ENCODE assay signal across 11 cellular contexts in the genomic region with DNA sequence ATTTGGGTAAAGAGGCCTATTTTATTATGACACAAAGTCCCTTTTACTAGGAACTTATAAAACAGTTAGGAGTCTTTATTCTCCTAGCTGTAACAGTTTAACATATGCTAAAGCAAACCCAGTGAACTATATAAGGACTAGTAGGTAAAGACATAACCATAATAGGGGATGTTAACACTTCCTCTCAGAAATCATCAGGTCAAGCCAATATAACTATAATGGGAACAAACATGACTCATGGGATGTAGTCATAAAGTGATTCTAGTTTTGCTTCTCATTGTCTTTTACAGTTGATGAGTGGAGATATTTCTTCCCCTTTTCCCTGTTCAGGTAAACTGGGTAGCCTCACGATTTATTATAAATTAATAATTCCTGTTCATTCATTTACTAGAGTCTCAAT. TPM values are rescaled to one million over a fixed set of nuclear protein-coding genes. Genes with fewer than 3 reads are reported as not detected.
DNase-seq lines count a peak whose midpoint lies in the region; ATAC-seq and TF ChIP-seq lines count a peak whose summit lies in the region.
"Had no signal": no experiment of that assay in that cellular context is flagged by ENCODE, and none has a peak within 500 bp of the region (broad histone marks: within the 10 kb centered on the region; RNA-seq: fewer than 3 reads in every experiment).

No MANE protein-coding gene starts in this region.

- no peak overlapping the region for H2BK12ac ChIP-seq in mesenchymal stem cell (ENCODE audit: low read length in 2 of 2)

- peak; percentile 3 for DNase-seq in NB4 (ENCODE audit: low read depth)
- peak; percentile 28 for DNase-seq in mesenchymal stem cell
- DNase-seq in NCI-H1930 (lab: John Stamatoyannopoulos, UW): no peak
- no peak for DNase-seq in activated CD8-positive, alpha-beta memory T cell treated with anti-CD3 and anti-CD28 coated beads, Interleukin-2, amount 10 ng/mL, durations not matched to agents 7 days and 5 days
- no peak for DNase-seq in activated CD8-positive, alpha-beta memory T cell treated with anti-CD3 and anti-CD28 coated beads, Interleukin-2, amount 50 U/mL, for 48 hours
- DNase-seq: activated CD8-positive, alpha-beta memory T cell treated with anti-CD3 and anti-CD28 coated beads, Interleukin-2, amount 50 U/mL, for 4 hours; H9; NCI-H1092 treated with DMSO at 0.1 percent for 48 hours had no signal

- H3K4me3 ChIP-seq in NB4 (ENCODE audit: low read depth, low read length) (no peak overlapping the region), mesenchymal stem cell (ENCODE audit: insufficient read depth in 1 of 2, low read depth in 1 of 2, low read length in 2 of 2) (no peak overlapping the region)

- H3K14ac ChIP-seq in mesenchymal stem cell (ENCODE audit: low read length in 2 of 2): no peak overlapping the region

- CTCF ChIA-PET in activated CD8-positive, alpha-beta memory T cell treated with anti-CD3 and anti-CD28 coated beads, Interleukin-2, amount 10 ng/mL, durations not matched to agents 7 days and 5 days (lab: Charles Lee): no interaction called here

- no peak overlapping the region for H2BK120ac ChIP-seq in mesenchymal stem cell (ENCODE audit: low read depth, low read length)

- no peaks in the 10 kb centered on the region for H3K9me3 ChIP-seq in mesenchymal stem cell (ENCODE audit: control insufficient read depth, low read length)

- no peak overlapping the region for H2BK15ac ChIP-seq in mesenchymal stem cell (ENCODE audit: low read depth, poor library complexity, severe bottlenecking)

- ATAC-seq in GM18867 (IDR thresholded peaks at IDR 0.05; ENCODE audit: unreplicated experiment): peak; percentile 75
- peak; percentile 49 for ATAC-seq in HG02678 (IDR thresholded peaks at IDR 0.05; ENCODE audit: unreplicated experiment)
- ATAC-seq in activated CD8-positive, alpha-beta memory T cell treated with anti-CD3 and anti-CD28 coated beads, Interleukin-2, amount 10 ng/mL, durations not matched to agents 7 days and 5 days: no peak
- no peak for ATAC-seq in GM19467 (IDR thresholded peaks at IDR 0.05; ENCODE audit: unreplicated experiment)

- peaks cover 1% of the 10 kb centered on the region for H3K4me1 ChIP-seq in mesenchymal stem cell (ENCODE audit: control insufficient read depth, insufficient read depth, low read depth, low read length)

- peaks cover 2% of the 10 kb centered on the region for H3K9me3 Mint-ChIP-seq in activated CD8-positive, alpha-beta memory T cell treated with anti-CD3 and anti-CD28 coated beads, Interleukin-2, amount 10 ng/mL, durations not matched to agents 7 days and 5 days (ENCODE audit: low read depth)

- no peak overlapping the region for H3K4me3 Mint-ChIP-seq in activated CD8-positive, alpha-beta memory T cell treated with anti-CD3 and anti-CD28 coated beads, Interleukin-2, amount 10 ng/mL, durations not matched to agents 7 days and 5 days
- H3K4me3 Mint-ChIP-seq: H9 had no signal

- no peak overlapping the region for H3K18ac ChIP-seq in mesenchymal stem cell (ENCODE audit: low read depth in 1 of 2, low read length in 2 of 2)

- no peak overlapping the region for H3K4ac ChIP-seq in mesenchymal stem cell (ENCODE audit: low read depth in 1 of 2, low read length in 2 of 2)

- H3K27me3 Mint-ChIP-seq in activated CD8-positive, alpha-beta memory T cell treated with anti-CD3 and anti-CD28 coated beads, Interleukin-2, amount 10 ng/mL, durations not matched to agents 7 days and 5 days: no peaks in the 10 kb centered on the region

- WGBS in mesenchymal stem cell: 97% methylated on average over 1 of the region's 1 CpG

- H2BK5ac ChIP-seq in mesenchymal stem cell (ENCODE audit: low read depth, low read length, poor library complexity, severe bottlenecking): no peak overlapping the region

- H2AK5ac ChIP-seq in mesenchymal stem cell (ENCODE audit: low read length, severe bottlenecking): no peak overlapping the region

- peaks cover 3% of the 10 kb centered on the region for H3K79me1 ChIP-seq in mesenchymal stem cell (replicated peaks; ENCODE audit: low read length, poor library complexity, severe bottlenecking)

- H3K9ac ChIP-seq in mesenchymal stem cell (ENCODE audit: low read length): no peak overlapping the region

- H3K36me3 Mint-ChIP-seq in activated CD8-positive, alpha-beta memory T cell treated with anti-CD3 and anti-CD28 coated beads, Interleukin-2, amount 10 ng/mL, durations not matched to agents 7 days and 5 days: no peaks in the 10 kb centered on the region

- H3K4me2 ChIP-seq in mesenchymal stem cell (ENCODE audit: low read length, poor library complexity, severe bottlenecking): no peak overlapping the region

- no peaks in the 10 kb centered on the region for H3K27me3 ChIP-seq in mesenchymal stem cell (ENCODE audit: control insufficient read depth in 1 of 2, insufficient read depth in 1 of 2, low read length in 2 of 2)

- no peak for TF ChIP-seq POLR2A in NB4 (IDR thresholded peaks at IDR 0.05; ENCODE audit: extremely low read depth, insufficient read length)

- TF ChIP-seq CTCF in NB4 (IDR thresholded peaks at IDR 0.05; ENCODE audit: low read depth, low read length): no peak

- H3K23ac ChIP-seq in mesenchymal stem cell (ENCODE audit: low read length in 2 of 2): no peak overlapping the region

- H3K27ac Mint-ChIP-seq in activated CD8-positive, alpha-beta memory T cell treated with anti-CD3 and anti-CD28 coated beads, Interleukin-2, amount 10 ng/mL, durations not matched to agents 7 days and 5 days: no peak overlapping the region

- H2AFZ ChIP-seq in mesenchymal stem cell (ENCODE audit: low read depth, low read length): no peak overlapping the region

- no peak overlapping the region for H4K8ac ChIP-seq in mesenchymal stem cell (ENCODE audit: low read length)

- H4K91ac ChIP-seq in mesenchymal stem cell (ENCODE audit: low read length): no peak overlapping the region

- peaks cover 10 to 17% of the 10 kb centered on the region in 2 experiments for H3K36me3 ChIP-seq in mesenchymal stem cell (ENCODE audit: control insufficient read depth in 1 of 2, insufficient read depth in 2 of 2, low read depth in 1 of 2, low read length in 2 of 2)

- no peaks in the 10 kb centered on the region for H3K4me1 Mint-ChIP-seq in activated CD8-positive, alpha-beta memory T cell treated with anti-CD3 and anti-CD28 coated beads, Interleukin-2, amount 10 ng/mL, durations not matched to agents 7 days and 5 days

- H3K27ac ChIP-seq in mesenchymal stem cell (ENCODE audit: low read length, poor library complexity, severe bottlenecking): no peak overlapping the region

RNA-seq across cellular contexts. Expression of gene PTCHD4, which starts 9.7 kb away (rescaled TPM):
- polyA plus RNA-seq in mesenchymal stem cell (2013, experiment 1 of 2): 7.8 TPM
- 8.5 TPM for polyA plus RNA-seq in mesenchymal stem cell (2013, experiment 2 of 2)
- not detected for total RNA-seq in activated CD8-positive, alpha-beta memory T cell treated with anti-CD3 and anti-CD28 coated beads, Interleukin-2, amount 10 ng/mL, durations not matched to agents 7 days and 5 days

Comparison
In these comparisons a context has a peak if more than half of its experiments do, and no peak if none do; other contexts are left out.
1. ATAC-seq: peak in GM18867 (single experiment) and HG02678 (single experiment); none in activated CD8-positive, alpha-beta memory T cell treated with anti-CD3 and anti-CD28 coated beads, Interleukin-2, amount 10 ng/mL, durations not matched to agents 7 days and 5 days (single experiment) and GM19467 (single experiment).
2. DNase-seq: peak in NB4 (single experiment) and mesenchymal stem cell (single experiment); none in NCI-H1930 (0 of 2), activated CD8-positive, alpha-beta memory T cell treated with anti-CD3 and anti-CD28 coated beads, Interleukin-2, amount 10 ng/mL, durations not matched to agents 7 days and 5 days (single experiment) and activated CD8-positive, alpha-beta memory T cell treated with anti-CD3 and anti-CD28 coated beads, Interleukin-2, amount 50 U/mL, for 48 hours (single experiment).